8 cellular contexts compared by ENCODE assay signal in the genomic region with DNA sequence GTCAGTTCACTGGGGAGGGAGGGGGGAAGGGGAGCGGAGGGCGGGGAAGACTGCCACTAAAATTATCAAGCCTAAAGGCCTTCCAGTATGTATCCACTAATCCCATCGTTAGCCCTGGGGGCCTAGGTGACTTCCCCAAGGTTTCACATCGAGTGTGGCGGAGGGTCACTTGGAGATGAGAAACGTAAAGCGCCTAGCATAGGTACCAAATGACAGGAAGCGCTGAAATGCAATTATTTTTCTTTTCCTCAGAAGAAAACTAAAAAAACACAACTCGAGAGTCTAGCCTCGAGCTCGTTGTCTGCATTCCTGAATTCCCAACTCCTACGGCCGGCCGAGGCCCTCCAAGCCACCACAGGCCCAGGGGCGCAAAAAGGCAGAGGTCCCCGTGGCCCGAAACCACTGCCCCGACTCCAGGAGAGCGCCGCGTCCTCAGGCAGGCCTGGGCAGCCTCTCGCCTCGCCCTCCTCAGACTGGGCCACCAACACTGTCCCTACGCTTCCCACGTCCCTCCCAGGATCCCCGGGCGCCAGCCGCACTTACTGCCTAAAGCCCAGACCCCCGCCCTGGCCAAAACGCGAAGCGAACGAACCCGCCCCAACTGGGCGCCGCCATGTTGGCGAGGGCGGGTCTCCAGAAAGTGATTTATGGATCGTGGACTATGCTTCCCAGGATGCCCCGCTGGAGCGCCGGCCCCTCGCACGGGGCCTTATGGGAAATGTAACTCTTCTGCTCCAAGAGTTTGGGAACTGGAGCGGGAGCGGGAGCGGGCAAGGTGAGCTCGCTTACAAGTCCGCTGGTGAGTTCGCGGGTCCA. TPM values are rescaled to one million over a fixed set of nuclear protein-coding genes. Genes with fewer than 3 reads are reported as not detected.
DNase-seq lines count a peak whose midpoint lies in the region; ATAC-seq and TF ChIP-seq lines count a peak whose summit lies in the region.

A gene with protein sequence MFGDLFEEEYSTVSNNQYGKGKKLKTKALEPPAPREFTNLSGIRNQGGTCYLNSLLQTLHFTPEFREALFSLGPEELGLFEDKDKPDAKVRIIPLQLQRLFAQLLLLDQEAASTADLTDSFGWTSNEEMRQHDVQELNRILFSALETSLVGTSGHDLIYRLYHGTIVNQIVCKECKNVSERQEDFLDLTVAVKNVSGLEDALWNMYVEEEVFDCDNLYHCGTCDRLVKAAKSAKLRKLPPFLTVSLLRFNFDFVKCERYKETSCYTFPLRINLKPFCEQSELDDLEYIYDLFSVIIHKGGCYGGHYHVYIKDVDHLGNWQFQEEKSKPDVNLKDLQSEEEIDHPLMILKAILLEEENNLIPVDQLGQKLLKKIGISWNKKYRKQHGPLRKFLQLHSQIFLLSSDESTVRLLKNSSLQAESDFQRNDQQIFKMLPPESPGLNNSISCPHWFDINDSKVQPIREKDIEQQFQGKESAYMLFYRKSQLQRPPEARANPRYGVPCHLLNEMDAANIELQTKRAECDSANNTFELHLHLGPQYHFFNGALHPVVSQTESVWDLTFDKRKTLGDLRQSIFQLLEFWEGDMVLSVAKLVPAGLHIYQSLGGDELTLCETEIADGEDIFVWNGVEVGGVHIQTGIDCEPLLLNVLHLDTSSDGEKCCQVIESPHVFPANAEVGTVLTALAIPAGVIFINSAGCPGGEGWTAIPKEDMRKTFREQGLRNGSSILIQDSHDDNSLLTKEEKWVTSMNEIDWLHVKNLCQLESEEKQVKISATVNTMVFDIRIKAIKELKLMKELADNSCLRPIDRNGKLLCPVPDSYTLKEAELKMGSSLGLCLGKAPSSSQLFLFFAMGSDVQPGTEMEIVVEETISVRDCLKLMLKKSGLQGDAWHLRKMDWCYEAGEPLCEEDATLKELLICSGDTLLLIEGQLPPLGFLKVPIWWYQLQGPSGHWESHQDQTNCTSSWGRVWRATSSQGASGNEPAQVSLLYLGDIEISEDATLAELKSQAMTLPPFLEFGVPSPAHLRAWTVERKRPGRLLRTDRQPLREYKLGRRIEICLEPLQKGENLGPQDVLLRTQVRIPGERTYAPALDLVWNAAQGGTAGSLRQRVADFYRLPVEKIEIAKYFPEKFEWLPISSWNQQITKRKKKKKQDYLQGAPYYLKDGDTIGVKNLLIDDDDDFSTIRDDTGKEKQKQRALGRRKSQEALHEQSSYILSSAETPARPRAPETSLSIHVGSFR (minus strand): TSS at position 642 of the 816 bp plus-strand sequence. CDS start 1,228 bp downstream, outside the sequence.

- no peak within 1 kb of the TSS for H3K4ac ChIP-seq in H9 (ENCODE audit: low read depth, low read length)

- peak within 1 kb of the TSS; percentile 14 for H4K8ac ChIP-seq in H9 (replicated peaks; ENCODE audit: insufficient read length, low read depth, low read length)

- H3K36me3 ChIP-seq in osteoblast (ENCODE audit: insufficient read depth, low read length) (peaks cover 3% of the 10 kb centered on the region), testis (ENCODE audit: low read depth, missing control alignments) (no peaks in the 10 kb centered on the region)

- DNase-seq in DMS79 treated with DMSO at 0.1 percent for 48 hours (lab: John Stamatoyannopoulos, UW) (peak; percentile 85), H9 (peak; percentile 91), MV-4-11 (lab: John Stamatoyannopoulos, UW) (peak; percentile 67), SKM-1 treated with dmso at 0.1 percent for 144 hours (lab: John Stamatoyannopoulos, UW; ENCODE audit: unreplicated experiment) (peak; percentile 57), Right ventricle myocardium inferior (ENCODE audit: missing footprints) (peak; percentile 88), osteoblast (ENCODE audit: insufficient read length, low spot score, missing footprints) (peak; percentile 90), testis (peak; percentile 91)
- DNase-seq in activated naive CD8-positive, alpha-beta T cell treated with anti-CD3 and anti-CD28 coated beads, Interleukin-2, amount 50 U/mL, for 16 hours (ENCODE audit: low read depth, low spot score), result peak; percentile 8

- H3K18ac ChIP-seq in H9 (ENCODE audit: insufficient read length, low read depth, low read length), result peak within 1 kb of the TSS; percentile 99

- no peak within 1 kb of the TSS for H2AK5ac ChIP-seq in H9 (ENCODE audit: insufficient read length, low read length)

- H3K4me1 ChIP-seq in H9 (ENCODE audit: insufficient read depth, low read length) (no peaks in the 10 kb centered on the region), osteoblast (ENCODE audit: insufficient read depth, low read length) (peaks cover 14% of the 10 kb centered on the region), testis (no peaks in the 10 kb centered on the region)

- no peak for TF ChIP-seq CTCF in H9 (conservative IDR thresholded peaks at IDR 0.05)
- no peak for TF ChIP-seq CTCF in osteoblast (IDR thresholded peaks at IDR 0.05; ENCODE audit: extremely low read depth, low read depth, low read length)
- no peak for TF ChIP-seq CTCF in testis (IDR thresholded peaks at IDR 0.05)

- H3K4me3 ChIP-seq in osteoblast (ENCODE audit: insufficient read depth, low read length), result peak within 1 kb of the TSS; percentile 98
- peak within 1 kb of the TSS; percentile 67 to 85 for H3K4me3 ChIP-seq in testis

- H2BK5ac ChIP-seq in H9 (ENCODE audit: insufficient read length, low read length), result no peak within 1 kb of the TSS

- H3K27me3 ChIP-seq in H9 (ENCODE audit: insufficient read depth, low read length) (no peaks in the 10 kb centered on the region), osteoblast (ENCODE audit: insufficient read depth, low read length) (no peaks in the 10 kb centered on the region), testis (no peaks in the 10 kb centered on the region)

- peak within 1 kb of the TSS; percentile 74 for H3K4me2 ChIP-seq in H9 (ENCODE audit: insufficient read depth, insufficient read length, low read length)
- H3K4me2 ChIP-seq in osteoblast (ENCODE audit: insufficient read depth, low read length), result peak within 1 kb of the TSS; percentile 86

- no peak within 1 kb of the TSS for H2BK120ac ChIP-seq in H9 (ENCODE audit: low read depth, low read length, poor library complexity, severe bottlenecking)

- peak within 1 kb of the TSS; percentile 89 to 93 for H3K4me3 Mint-ChIP-seq in H9

- no peak within 1 kb of the TSS for H3K23ac ChIP-seq in H9 (ENCODE audit: insufficient read length, low read depth, low read length)

- no peaks in the 10 kb centered on the region; the same call in 1 of the 2 replicates for H3K27me3 Mint-ChIP-seq in H9 (ENCODE audit: low read depth)

- H4K91ac ChIP-seq in H9 (ENCODE audit: insufficient read length, low read depth, low read length), result no peak within 1 kb of the TSS

- H2AFZ ChIP-seq in H9 (ENCODE audit: low read length), result no peak within 1 kb of the TSS
- H2AFZ ChIP-seq in osteoblast (ENCODE audit: low read length), result peak within 1 kb of the TSS; percentile 98

- no peaks in the 10 kb centered on the region for H3K9me3 ChIP-seq in H9 (ENCODE audit: control insufficient read depth, low read depth, low read length)
- H3K9me3 ChIP-seq in osteoblast (ENCODE audit: low read depth, low read length), result no peaks in the 10 kb centered on the region
- H3K9me3 ChIP-seq in testis, result no peaks in the 10 kb centered on the region

- H3K27ac Mint-ChIP-seq in H9, result peak within 1 kb of the TSS; percentile 98 to 99 (median 98)

- intact Hi-C loops in Right ventricle myocardium inferior (cut with DNase I) (no loop called here), testis (cut with DNase I; ENCODE audit: low total_unique reads) (no loop called here)

- no peak within 1 kb of the TSS for H3T11ph ChIP-seq in H9 (ENCODE audit: low read length)

- no peak for TF ChIP-seq POLR2A in testis (IDR thresholded peaks at IDR 0.05)

- H2BK12ac ChIP-seq in H9 (ENCODE audit: insufficient read length, low read depth, low read length), result no peak within 1 kb of the TSS

- H3K79me2 ChIP-seq in H9 (ENCODE audit: insufficient read depth, low read length) (no peaks in the 10 kb centered on the region), osteoblast (ENCODE audit: insufficient read depth, low read length) (peaks cover 27% of the 10 kb centered on the region)

- no peak within 1 kb of the TSS for H3K56ac ChIP-seq in H9 (ENCODE audit: insufficient read length, low read depth, low read length)

- H3K36me3 Mint-ChIP-seq in H9 (ENCODE audit: insufficient read depth in 1 of 3, low read depth in 3 of 3), result no peaks in the 10 kb centered on the region

- H3K9ac ChIP-seq in H9 (ENCODE audit: extremely low read depth, insufficient read length, low read length), result peak within 1 kb of the TSS; percentile 97

- H4K20me1 ChIP-seq in H9 (ENCODE audit: control insufficient read depth, insufficient read depth, insufficient read length) (no peaks in the 10 kb centered on the region), osteoblast (ENCODE audit: insufficient read depth, low read length) (no peaks in the 10 kb centered on the region)

- H3K23me2 ChIP-seq in H9 (ENCODE audit: insufficient read length, low read depth, low read length, poor library complexity, severe bottlenecking), result peaks cover 8% of the 10 kb centered on the region

- peak; percentile 99 for ATAC-seq in Right ventricle myocardium inferior

- no peaks in the 10 kb centered on the region for H3K9me3 Mint-ChIP-seq in H9

- no peaks in the 10 kb centered on the region for H3K79me1 ChIP-seq in H9 (ENCODE audit: insufficient read depth, low read depth, low read length, poor library complexity, severe bottlenecking)

- no peak within 1 kb of the TSS for H2BK20ac ChIP-seq in H9 (ENCODE audit: low read depth, low read length, poor library complexity, severe bottlenecking)

- H3K27ac ChIP-seq in H9 (ENCODE audit: insufficient read length, low read depth, low read length) (peak within 1 kb of the TSS; percentile 63), osteoblast (ENCODE audit: low read depth, low read length) (peak within 1 kb of the TSS; percentile 88), testis (peak within 1 kb of the TSS; percentile 93 to 95)

- peaks cover 9 to 13% of the 10 kb centered on the region in 2 experiments for H3K4me1 Mint-ChIP-seq in H9

- H2BK15ac ChIP-seq in H9 (ENCODE audit: low read depth, low read length), result no peak within 1 kb of the TSS

- no peak within 1 kb of the TSS for H4K5ac ChIP-seq in H9 (ENCODE audit: insufficient read length, low read depth, low read length)

- WGBS in H9 (ENCODE audit: extremely low coverage, insufficient read length, low lambda C conversion rate), result no CpG with 5 or more reads among the region's 51 CpGs
- 0% methylated on average over 25 to 45 of the region's 51 CpGs for WGBS in testis, 2 donors

- H3K14ac ChIP-seq in H9 (ENCODE audit: insufficient read depth, low read length), result peak within 1 kb of the TSS; percentile 98

RNA-seq across cellular contexts. Expression of the gene that starts here (rescaled TPM):
- total RNA-seq in H9 (2021) (6.0 and 7.5 TPM in 2 replicates), Right ventricle myocardium inferior (17.2 TPM), osteoblast (34.0 and 38.3 TPM in 2 replicates), testis (10 to 100 TPM; 70.2 to 87.3 TPM)
- 42.0 TPM for polyA plus RNA-seq in testis (ENCODE audit: insufficient read depth, low read depth, low replicate concordance)

Comparison
In these comparisons a context has a peak if more than half of its experiments do, and no peak if none do; other contexts are left out.
1. Peak in every context shown above with its lines: DNase-seq, ATAC-seq, H3K4me3 ChIP-seq and H3K27ac ChIP-seq.
2. DNase-seq: peak in every context shown above with its lines; median percentile 91 in H9; 91 in testis; 90 in osteoblast; 88 in Right ventricle myocardium inferior; 85 in DMS79 treated with DMSO at 0.1 percent for 48 hours; 67 in MV-4-11; 57 in SKM-1 treated with dmso at 0.1 percent for 144 hours; 8 in activated naive CD8-positive, alpha-beta T cell treated with anti-CD3 and anti-CD28 coated beads, Interleukin-2, amount 50 U/mL, for 16 hours.